8 cellular contexts compared by ENCODE assay signal in genomic region chr6:135144678-135145508, GRCh38. TPM values are rescaled to one million over a fixed set of nuclear protein-coding genes. Genes with fewer than 3 reads are reported as not detected.
DNase-seq lines count a peak whose midpoint lies in the region; ATAC-seq, FAIRE-seq and TF ChIP-seq lines count a peak whose summit lies in the region.

No MANE protein-coding gene starts in this region.

- peak; percentile 69 for ATAC-seq in HepG2

- H3K4me3 ChIP-seq in DOHH2 (ENCODE audit: low read length) = peak overlapping the region; percentile 19
- H3K4me3 ChIP-seq in HepG2 (replicated peaks in 1 of 3; ENCODE audit: insufficient read depth in 1 of 3, low read depth in 2 of 3, low read length in 3 of 3) = no peak overlapping the region
- no peak overlapping the region for H3K4me3 ChIP-seq in ovary

- H3K36me3 ChIP-seq in DOHH2 (ENCODE audit: control insufficient read depth, low read length) = no peaks in the 10 kb centered on the region
- no peaks in the 10 kb centered on the region for H3K36me3 ChIP-seq in HepG2 (replicated peaks in 1 of 2; ENCODE audit: control insufficient read depth in 1 of 2, insufficient read depth in 2 of 2, low read length in 2 of 2)
- H3K36me3 ChIP-seq in ovary = no peaks in the 10 kb centered on the region

- TF ChIP-seq CTCF in 22Rv1 (IDR thresholded peaks at IDR 0.05) (peak; percentile 81), DOHH2 (IDR thresholded peaks at IDR 0.05; ENCODE audit: low read depth, low read length, poor library complexity, severe bottlenecking) (peak; percentile 66), HepG2 (CRISPR knock-in tag; IDR thresholded peaks at IDR 0.05) (peak; percentile 67), ovary (IDR thresholded peaks at IDR 0.05) (no peak)

- no peak overlapping the region for H3K9ac ChIP-seq in HepG2 (ENCODE audit: insufficient read depth, low read depth, low read length)

- peak overlapping the region; percentile 55 for H3K4me3 Mint-ChIP-seq in activated T-helper 1 cell treated with anti-CD3 and anti-CD28 coated beads, Interleukin-12 subunit alpha, Interleukin-12 subunit beta, Interleukin-2, Interleukin-4 antibody, amounts not matched to agents 30 ng/mL and 10 ng/mL and 1 ng/mL, durations not matched to agents 14 hours and 24 hours and 36 hours

- H3K9me3 ChIP-seq in DOHH2 (ENCODE audit: control insufficient read depth, insufficient read depth, low read length) (no peaks in the 10 kb centered on the region), HepG2 (ENCODE audit: low read length) (no peaks in the 10 kb centered on the region), ovary (no peaks in the 10 kb centered on the region)

- POLR2A ChIA-PET in HepG2 (lab: Yijun Ruan, JAX) = no interaction called here

- intact Hi-C loops in activated T-helper 1 cell treated with anti-CD3 and anti-CD28 coated beads, Interleukin-12 subunit alpha, Interleukin-12 subunit beta, Interleukin-2, Interleukin-4 antibody, amounts not matched to agents 30 ng/mL and 10 ng/mL and 1 ng/mL, durations not matched to agents 14 hours and 24 hours and 36 hours (cut with micrococcal nuclease) = loop anchor here (1.0 to 2.0 kb wide), 12 partner anchors 9 to 294 kb away; partner anchors contain the start of gene HBS1L
- intact Hi-C loops in HepG2 (cut with micrococcal nuclease; ENCODE audit: unreplicated experiment) = loop anchor here (1.0 to 5.0 kb wide), 3 partner anchors 37 to 294 kb away; partner anchors contain the start of gene MYB
- intact Hi-C loops in ovary (cut with DNase I) = no loop called here

- H3K79me2 ChIP-seq in DOHH2 (ENCODE audit: control insufficient read depth, low read length) = no peaks in the 10 kb centered on the region
- H3K79me2 ChIP-seq in HepG2 (ENCODE audit: insufficient read depth, low read length) = no peaks in the 10 kb centered on the region

- peaks cover 65% of the 10 kb centered on the region for H3K4me1 ChIP-seq in DOHH2 (ENCODE audit: control insufficient read depth, low read length)
- H3K4me1 ChIP-seq in HepG2 (ENCODE audit: insufficient read depth, low read length) = no peaks in the 10 kb centered on the region
- no peaks in the 10 kb centered on the region for H3K4me1 ChIP-seq in ovary (ENCODE audit: insufficient read depth)

- peak; percentile 14; the same call in 1 of the 2 replicates for TF ChIP-seq RAD21 in HepG2 (CRISPR knock-in tag; IDR thresholded peaks at IDR 0.05)

- H3K27me3 ChIP-seq in DOHH2 (ENCODE audit: control insufficient read depth, low read length) = no peaks in the 10 kb centered on the region
- no peaks in the 10 kb centered on the region; a peak in 1 of 5 replicates for H3K27me3 ChIP-seq in HepG2 (ENCODE audit: control insufficient read depth in 1 of 2, insufficient read depth in 2 of 2, low read length in 2 of 2)
- no peaks in the 10 kb centered on the region for H3K27me3 ChIP-seq in ovary

- H3K27me3 Mint-ChIP-seq in activated T-helper 1 cell treated with anti-CD3 and anti-CD28 coated beads, Interleukin-12 subunit alpha, Interleukin-12 subunit beta, Interleukin-2, Interleukin-4 antibody, amounts not matched to agents 30 ng/mL and 10 ng/mL and 1 ng/mL, durations not matched to agents 14 hours and 24 hours and 36 hours (ENCODE audit: insufficient read depth) = no peaks in the 10 kb centered on the region

- CTCF ChIA-PET in HepG2 (lab: Yijun Ruan, JAX; ENCODE audit: low intra/inter-chr PET ratio, low total read pairs) = interaction anchor here (1.8 to 3.1 kb wide), 3 partner anchors 39 to 294 kb away, joined by 8 to 25 read pairs (median 15); no protein-coding TSS in a partner anchor

- peak overlapping the region; percentile 83 for H3K27ac Mint-ChIP-seq in activated T-helper 1 cell treated with anti-CD3 and anti-CD28 coated beads, Interleukin-12 subunit alpha, Interleukin-12 subunit beta, Interleukin-2, Interleukin-4 antibody, amounts not matched to agents 30 ng/mL and 10 ng/mL and 1 ng/mL, durations not matched to agents 14 hours and 24 hours and 36 hours

- no peaks in the 10 kb centered on the region for H4K20me1 ChIP-seq in DOHH2 (ENCODE audit: control insufficient read depth, insufficient read depth, low read depth, low read length)
- H4K20me1 ChIP-seq in HepG2 (ENCODE audit: insufficient read depth, low read length) = no peaks in the 10 kb centered on the region

- TF ChIP-seq EP300 in HepG2 (IDR thresholded peaks at IDR 0.05; ENCODE audit: low read depth in 2 of 2, low read length in 2 of 2) (no peak), HepG2 (CRISPR knock-in tag; IDR thresholded peaks at IDR 0.05; ENCODE audit: borderline replicate concordance) (no peak), ovary (IDR thresholded peaks at IDR 0.05) (no peak)

- no peaks in the 10 kb centered on the region for H3K9me2 ChIP-seq in DOHH2 (replicated peaks; ENCODE audit: control insufficient read depth, low read length)

- DNase-seq in M059J (ENCODE audit: low read depth) = peak; percentile 61
- no peak for DNase-seq in activated T-helper 1 cell treated with anti-CD3 and anti-CD28 coated beads, Interleukin-12 subunit alpha, Interleukin-12 subunit beta, Interleukin-2, Interleukin-4 antibody, amounts not matched to agents 30 ng/mL and 10 ng/mL and 1 ng/mL, durations not matched to agents 14 hours and 24 hours and 36 hours (ENCODE audit: low spot score)
- DNase-seq in HepG2 (ENCODE audit: low spot score) = peak; percentile 34
- DNase-seq in ovary = no peak
- no peak for DNase-seq in ureter (ENCODE audit: low spot score)
- no peak for DNase-seq in NCI-H446 treated with DMSO at 0.1 percent for 48 hours (lab: John Stamatoyannopoulos, UW)

- H3K9me3 Mint-ChIP-seq in activated T-helper 1 cell treated with anti-CD3 and anti-CD28 coated beads, Interleukin-12 subunit alpha, Interleukin-12 subunit beta, Interleukin-2, Interleukin-4 antibody, amounts not matched to agents 30 ng/mL and 10 ng/mL and 1 ng/mL, durations not matched to agents 14 hours and 24 hours and 36 hours = no peaks in the 10 kb centered on the region

- in situ Hi-C loops in HepG2 (cut with HindIII; ENCODE audit: extremely low pct_ligation_motif_present, low pct_unique_long_range_greater_than_20kb) = loop anchor here (5.0 kb wide), 1 partner anchor 277 kb away; no protein-coding TSS in a partner anchor

- peaks cover 82% of the 10 kb centered on the region for H3K4me1 Mint-ChIP-seq in activated T-helper 1 cell treated with anti-CD3 and anti-CD28 coated beads, Interleukin-12 subunit alpha, Interleukin-12 subunit beta, Interleukin-2, Interleukin-4 antibody, amounts not matched to agents 30 ng/mL and 10 ng/mL and 1 ng/mL, durations not matched to agents 14 hours and 24 hours and 36 hours (ENCODE audit: low read depth)

- peak; percentile 73 for FAIRE-seq in HepG2 (lab: Jason Lieb, UNC)

- TF ChIP-seq POLR2A in HepG2 (IDR thresholded peaks at IDR 0.05; ENCODE audit: insufficient read depth in 1 of 2, low read depth in 2 of 2, low read length in 2 of 2) (no peak), ovary (IDR thresholded peaks at IDR 0.05) (no peak)

- 33% methylated on average over 5 of the region's 5 CpGs for WGBS in HepG2 (ENCODE audit: low lambda C conversion rate)
- 42 to 48% (median 43%) methylated on average over 5 of the region's 5 CpGs for whole genome bisulfite sequencing in ovary, 3 donors

- H3K36me3 Mint-ChIP-seq in activated T-helper 1 cell treated with anti-CD3 and anti-CD28 coated beads, Interleukin-12 subunit alpha, Interleukin-12 subunit beta, Interleukin-2, Interleukin-4 antibody, amounts not matched to agents 30 ng/mL and 10 ng/mL and 1 ng/mL, durations not matched to agents 14 hours and 24 hours and 36 hours (ENCODE audit: low read depth) = peaks cover 6% of the 10 kb centered on the region

- no peak overlapping the region for H2AFZ ChIP-seq in HepG2 (ENCODE audit: low read length)

- no TSS peak for BruUV-seq in HepG2 (replicated peaks; lab: Mats Ljungman, UMichigan)

- peaks cover 16% of the 10 kb centered on the region; the same call in 1 of the 2 replicates for H3F3A ChIP-seq in DOHH2 (ENCODE audit: control insufficient read depth, insufficient read depth)

- H3K27ac ChIP-seq in 22Rv1 = no peak overlapping the region
- peak overlapping the region; percentile 69 for H3K27ac ChIP-seq in DOHH2 (ENCODE audit: low read depth, low read length)
- H3K27ac ChIP-seq in HepG2 (ENCODE audit: extremely low read length, insufficient read depth, low read length) = no peak overlapping the region
- no peak overlapping the region for H3K27ac ChIP-seq in ovary

- H3K4me2 ChIP-seq in DOHH2 (ENCODE audit: low read length) (peak overlapping the region; percentile 51), HepG2 (ENCODE audit: low read depth, low read length) (no peak overlapping the region)

RNA-seq across cellular contexts. Expression of gene MYB, which starts 36.2 kb away (rescaled TPM):
- 5.1 and 7.4 TPM in 2 replicates for total RNA-seq in M059J (2014; rRNA removed; shearing (Covaris generic))
- total RNA-seq in activated T-helper 1 cell treated with anti-CD3 and anti-CD28 coated beads, Interleukin-12 subunit alpha, Interleukin-12 subunit beta, Interleukin-2, Interleukin-4 antibody, amounts not matched to agents 30 ng/mL and 10 ng/mL and 1 ng/mL, durations not matched to agents 14 hours and 24 hours and 36 hours = 57.3 and 60.4 TPM in 2 replicates
- total RNA-seq in HepG2 (2016; rRNA removed; fragmentation: Illumina TruSeq; extraction: Trizol) = 0.20 and 0.44 TPM in 2 replicates
- 0.44 TPM in 1 of 2 replicates, not detected in the other for total RNA-seq in HepG2 (2016; cell fraction: cytosol; rRNA removed; fragmentation: Illumina TruSeq; extraction: Trizol; ENCODE audit: low read depth)
- 0.15 TPM in 2 replicates for total RNA-seq in HepG2 (2016; cell fraction: insoluble cytoplasmic fraction; rRNA removed; fragmentation: Illumina TruSeq; extraction: Trizol)
- 0.09 TPM in 1 of 2 replicates, not detected in the other for total RNA-seq in HepG2 (2016; cell fraction: membrane; rRNA removed; fragmentation: Illumina TruSeq; extraction: Trizol)
- total RNA-seq in HepG2 (2016; cell fraction: nucleus; rRNA removed; fragmentation: Illumina TruSeq; extraction: Trizol) = 0.31 and 0.40 TPM in 2 replicates
- polyA plus RNA-seq in HepG2 (2011; rRNA removed) = 0.04 TPM in 1 of 2 replicates, not detected in the other
- polyA plus RNA-seq in HepG2 (2011; cell fraction: cytosol; rRNA removed) = 0.03 TPM in 1 of 2 replicates, not detected in the other
- polyA plus RNA-seq in HepG2 (2011; cell fraction: nucleus; rRNA removed) = not detected in 2 replicates
- 0.11 TPM in 1 of 2 replicates, not detected in the other for polyA plus RNA-seq in HepG2 (2012)
- 0.07 TPM in 1 of 2 replicates, not detected in the other for polyA plus RNA-seq in HepG2 (2016; cell fraction: cytosol; fragmentation: Illumina TruSeq; extraction: Trizol; ENCODE audit: low read depth)
- polyA plus RNA-seq in HepG2 (2016; cell fraction: insoluble cytoplasmic fraction; fragmentation: Illumina TruSeq; extraction: Trizol; ENCODE audit: low read depth) = 0.15 and 0.20 TPM in 2 replicates
- polyA plus RNA-seq in HepG2 (2016; cell fraction: membrane; fragmentation: Illumina TruSeq; extraction: Trizol; ENCODE audit: low read depth) = 0.08 TPM in 1 of 2 replicates, not detected in the other
- 0.25 and 0.31 TPM in 2 replicates for polyA plus RNA-seq in HepG2 (2016; cell fraction: nucleus; fragmentation: Illumina TruSeq; extraction: Trizol; ENCODE audit: insufficient read depth, low read depth)
- polyA minus RNA-seq in HepG2 (2011; rRNA and poly(A)+ RNA removed; ENCODE audit: low replicate concordance) = 2.4 TPM in 1 of 2 replicates, not detected in the other
- not detected in 2 replicates for polyA minus RNA-seq in HepG2 (2011; cell fraction: cytosol; rRNA and poly(A)+ RNA removed)
- not detected in 2 replicates for polyA minus RNA-seq in HepG2 (2011; cell fraction: nucleus; rRNA and poly(A)+ RNA removed)
- 1 to 10 TPM in 3 of 7 donors, under 1 TPM in 2, not detected in 2; 0.12 to 7.0 (median 1.2) TPM for total RNA-seq in ovary
- polyA plus RNA-seq in ovary = 1 to 10 TPM in 1 of 2 donors, under 1 TPM in 1; 0.07 to 1.0 TPM
- 0.89 TPM for total RNA-seq in ureter

Comparison
In these comparisons a context has a peak if more than half of its experiments do, and no peak if none do; other contexts are left out.
1. CTCF ChIP-seq: peak in 22Rv1 (single experiment), DOHH2 (single experiment) and HepG2 (single experiment); none in ovary (0 of 3).
2. DNase-seq: peak in M059J (single experiment) and HepG2 (single experiment); none in activated T-helper 1 cell treated with anti-CD3 and anti-CD28 coated beads, Interleukin-12 subunit alpha, Interleukin-12 subunit beta, Interleukin-2, Interleukin-4 antibody, amounts not matched to agents 30 ng/mL and 10 ng/mL and 1 ng/mL, durations not matched to agents 14 hours and 24 hours and 36 hours (single experiment), ovary (0 of 5), ureter (single experiment) and NCI-H446 treated with DMSO at 0.1 percent for 48 hours (single experiment).
3. intact Hi-C loops: an anchor here in activated T-helper 1 cell treated with anti-CD3 and anti-CD28 coated beads, Interleukin-12 subunit alpha, Interleukin-12 subunit beta, Interleukin-2, Interleukin-4 antibody, amounts not matched to agents 30 ng/mL and 10 ng/mL and 1 ng/mL, durations not matched to agents 14 hours and 24 hours and 36 hours (1.0 to 2.0 kb wide) and HepG2 (1.0 to 5.0 kb wide); none called in ovary.